10 cellular contexts compared by ENCODE assay signal in genomic region chr5:50595199-50595598, GRCh38.
DNase-seq lines count a peak whose midpoint lies in the region; ATAC-seq and TF ChIP-seq lines count a peak whose summit lies in the region.
"Had no signal": no experiment of that assay in that cellular context is flagged by ENCODE, and none has a peak within 500 bp of the region (broad histone marks: within the 10 kb centered on the region; RNA-seq: fewer than 3 reads in every experiment).

No MANE protein-coding gene starts in this region.

- H3K27ac Mint-ChIP-seq in Calu3 (ENCODE audit: unreplicated experiment): peak overlapping the region; percentile 60
- H3K27ac Mint-ChIP-seq in natural killer cell treated with Interleukin-12 subunit alpha and Interleukin-12 subunit beta and Interleukin-15 and Interleukin-18, amount 100 ng/mL, for 72 hours: peak overlapping the region; percentile 80

- no peaks in the 10 kb centered on the region for H3K27me3 Mint-ChIP-seq in Calu3 (ENCODE audit: unreplicated experiment)
- no peaks in the 10 kb centered on the region for H3K27me3 Mint-ChIP-seq in natural killer cell treated with Interleukin-12 subunit alpha and Interleukin-12 subunit beta and Interleukin-15 and Interleukin-18, amount 100 ng/mL, for 72 hours

- CTCF ChIA-PET in Calu3 (lab: Charles Lee): interaction anchor here (1.1 kb wide), 1 partner anchor 9 kb away, joined by 10 read pairs; no protein-coding TSS in a partner anchor

- DNase-seq in Calu3 (no peak), LHCN-M2 (ENCODE audit: low read depth) (peak; percentile 91), astrocyte of the hippocampus (ENCODE audit: low read depth, low spot score) (peak; percentile 80), NCI-H510A (lab: John Stamatoyannopoulos, UW) (no peak), GM13977 (ENCODE audit: low spot score) (no peak)
- no peak for DNase-seq in natural killer cell treated with Interleukin-12 subunit alpha and Interleukin-12 subunit beta and Interleukin-15 and Interleukin-18, amount 100 ng/mL, for 72 hours (ENCODE audit: low spot score)
- DNase-seq: NCI-H1436, posterior cingulate gyrus had no signal

- BruUV-seq in Calu3 (replicated peaks; lab: Mats Ljungman, UMichigan): no TSS peak

- TF ChIP-seq CTCF in Calu3 (IDR thresholded peaks at IDR 0.05; ENCODE audit: unreplicated experiment) (no peak), GM13977 (IDR thresholded peaks at IDR 0.05; ENCODE audit: extremely low read depth, insufficient read depth, missing control alignments) (no peak)

- H3K9me3 Mint-ChIP-seq in Calu3 (ENCODE audit: low read depth, unreplicated experiment): no peaks in the 10 kb centered on the region
- peaks cover 7% of the 10 kb centered on the region for H3K9me3 Mint-ChIP-seq in natural killer cell treated with Interleukin-12 subunit alpha and Interleukin-12 subunit beta and Interleukin-15 and Interleukin-18, amount 100 ng/mL, for 72 hours

- H3K4me3 Mint-ChIP-seq in Calu3 (ENCODE audit: low read depth, unreplicated experiment): no peak overlapping the region
- peak overlapping the region; percentile 62 for H3K4me3 Mint-ChIP-seq in natural killer cell treated with Interleukin-12 subunit alpha and Interleukin-12 subunit beta and Interleukin-15 and Interleukin-18, amount 100 ng/mL, for 72 hours

- intact Hi-C loops in Calu3 (cut with micrococcal nuclease; ENCODE audit: unreplicated experiment): no loop called here

- H3K4me1 Mint-ChIP-seq in Calu3 (ENCODE audit: low read depth, unreplicated experiment): peaks cover 45% of the 10 kb centered on the region
- peaks cover 48 to 66% of the 10 kb centered on the region in 2 donors for H3K4me1 Mint-ChIP-seq in natural killer cell treated with Interleukin-12 subunit alpha and Interleukin-12 subunit beta and Interleukin-15 and Interleukin-18, amount 100 ng/mL, for 72 hours (ENCODE audit: low read depth in 2 of 2)

- in situ Hi-C loops in GM13977 (cut with MboI; ENCODE audit: low pct_unique_long_range_greater_than_20kb, low sequenced_read_pairs, unreplicated experiment): no loop called here

- peaks cover 6% of the 10 kb centered on the region for H3K36me3 Mint-ChIP-seq in Calu3 (ENCODE audit: insufficient read depth, unreplicated experiment)
- peaks cover 32% of the 10 kb centered on the region for H3K36me3 Mint-ChIP-seq in natural killer cell treated with Interleukin-12 subunit alpha and Interleukin-12 subunit beta and Interleukin-15 and Interleukin-18, amount 100 ng/mL, for 72 hours

- ATAC-seq in natural killer cell treated with Interleukin-12 subunit alpha and Interleukin-12 subunit beta and Interleukin-15 and Interleukin-18, amount 100 ng/mL, for 72 hours: peak in 1 of 2 donors; percentile 52
- no peak for ATAC-seq in HG03108 (IDR thresholded peaks at IDR 0.05; ENCODE audit: unreplicated experiment)
- no peak for ATAC-seq in GM18870 (IDR thresholded peaks at IDR 0.05; ENCODE audit: unreplicated experiment)

Comparison
In these comparisons a context has a peak if more than half of its experiments do, and no peak if none do; other contexts are left out.
1. DNase-seq: peak in LHCN-M2 (single experiment) and astrocyte of the hippocampus (single experiment); none in Calu3 (single experiment), natural killer cell treated with Interleukin-12 subunit alpha and Interleukin-12 subunit beta and Interleukin-15 and Interleukin-18, amount 100 ng/mL, for 72 hours (single experiment), NCI-H510A (single experiment) and GM13977 (single experiment).